5 cellular contexts compared by ENCODE assay signal in genomic region chr19:36041092-36041491, GRCh38. TPM values are rescaled to one million over a fixed set of nuclear protein-coding genes. Genes with fewer than 3 reads are reported as not detected.
DNase-seq lines count a peak whose midpoint lies in the region; ATAC-seq and TF ChIP-seq lines count a peak whose summit lies in the region.
"Not testable (repeated sequence)": the region's sequence is repeated elsewhere in the genome, so short reads cannot be mapped to it uniquely, and the experiment has no call there.
"Had no signal": no experiment of that assay in that cellular context is flagged by ENCODE, and none has a peak within 500 bp of the region (broad histone marks: within the 10 kb centered on the region; RNA-seq: fewer than 3 reads in every experiment).

No MANE protein-coding gene starts in this region.

- peaks cover 0 to 53% (median 4%) of the 10 kb centered on the region in 3 donors for H3K4me1 ChIP-seq in gastroesophageal sphincter

- not testable (repeated sequence) for TF ChIP-seq CTCF in RWPE1 (conservative IDR thresholded peaks at IDR 0.05; ENCODE audit: low read depth); gastroesophageal sphincter (IDR thresholded peaks at IDR 0.05); osteocyte (IDR thresholded peaks at IDR 0.05)

- not testable (repeated sequence) for H3K4me3 Mint-ChIP-seq in osteocyte (ENCODE audit: unreplicated experiment)

- WGBS in gastroesophageal sphincter (ENCODE audit: low coverage in 1 of 2), 2 donors = 85% methylated on average over 6 of the region's 6 CpGs

- not testable (repeated sequence) for H3K27me3 ChIP-seq in gastroesophageal sphincter

- not testable (repeated sequence) for H3K4me3 ChIP-seq in gastroesophageal sphincter

- H3K9me3 ChIP-seq in gastroesophageal sphincter = not testable (repeated sequence)

- H3K36me3 ChIP-seq in gastroesophageal sphincter = peaks cover 0 to 31% of the 10 kb centered on the region in 2 donors

- CTCF ChIA-PET in RWPE1 (lab: Yijun Ruan, JAX) = interaction anchor here (0.6 kb wide), 1 partner anchor 18 kb away, joined by 5 read pairs; no protein-coding TSS in a partner anchor

- not testable (repeated sequence) for TF ChIP-seq POLR2A in gastroesophageal sphincter (IDR thresholded peaks at IDR 0.05)

- not testable (repeated sequence) for H3K27me3 Mint-ChIP-seq in osteocyte (ENCODE audit: unreplicated experiment)

- POLR2A ChIA-PET in RWPE1 (lab: Yijun Ruan, JAX; ENCODE audit: low non-redundant PET) = not testable (repeated sequence)

- H3K27ac ChIP-seq in RWPE1 (peak overlapping the region; percentile 64), gastroesophageal sphincter (peak overlapping the region; percentile 30 to 79 (median 74))

- not testable (repeated sequence) for H3K9me3 Mint-ChIP-seq in osteocyte (ENCODE audit: unreplicated experiment)

- DNase-seq in RWPE1 (ENCODE audit: low spot score); osteocyte (ENCODE audit: extremely low spot score, unreplicated experiment): not testable (repeated sequence)

- peak overlapping the region; percentile 71 for H3K27ac Mint-ChIP-seq in osteocyte (ENCODE audit: unreplicated experiment)

- not testable (repeated sequence) for ATAC-seq in gastroesophageal sphincter

- H3K4me1 Mint-ChIP-seq in osteocyte (ENCODE audit: unreplicated experiment) = peaks cover 16% of the 10 kb centered on the region

- not testable (repeated sequence) for H3K36me3 Mint-ChIP-seq in osteocyte (ENCODE audit: unreplicated experiment)

- TF ChIP-seq EP300 in gastroesophageal sphincter (IDR thresholded peaks at IDR 0.05) = not testable (repeated sequence)

RNA-seq across cellular contexts. Expression of gene CLIP3, which starts 8.4 kb away (rescaled TPM):
- total RNA-seq in gastroesophageal sphincter (10 to 100 TPM; 26.8 to 66.2 (median 31.1) TPM), osteocyte (72.8 and 78.3 TPM in 2 replicates)

RNA-seq across cellular contexts. Expression of gene THAP8, which starts 13.0 kb away (rescaled TPM):
- total RNA-seq in gastroesophageal sphincter = 10 to 100 TPM in 2 of 4 donors, 1 to 10 TPM in 2; 5.3 to 16.8 (median 9.4) TPM
- 7.3 and 8.0 TPM in 2 replicates for total RNA-seq in osteocyte

RNA-seq across cellular contexts. Expression of gene WDR62, which starts 13.6 kb away (rescaled TPM):
- total RNA-seq in gastroesophageal sphincter (under 1 TPM; 0.17 to 0.62 (median 0.29) TPM), osteocyte (4.6 and 4.9 TPM in 2 replicates)

RNA-seq across cellular contexts. Expression of gene ALKBH6, which starts 27.1 kb away (rescaled TPM):
- total RNA-seq in gastroesophageal sphincter (10 to 100 TPM; 10.7 to 38.3 (median 25.3) TPM), osteocyte (13.0 and 16.0 TPM in 2 replicates)

RNA-seq across cellular contexts. Expression of gene SYNE4, which starts 32.5 kb away (rescaled TPM):
- total RNA-seq in gastroesophageal sphincter = under 1 TPM in 3 of 4 donors, not detected in 1; 0.39 to 0.62 (median 0.47) TPM
- total RNA-seq in osteocyte = 0.55 TPM in 1 of 2 replicates, not detected in the other
- total RNA-seq: HT1080, skeletal muscle tissue had no signal
